1 cellular context compared by ENCODE assay signal in the genomic region with DNA sequence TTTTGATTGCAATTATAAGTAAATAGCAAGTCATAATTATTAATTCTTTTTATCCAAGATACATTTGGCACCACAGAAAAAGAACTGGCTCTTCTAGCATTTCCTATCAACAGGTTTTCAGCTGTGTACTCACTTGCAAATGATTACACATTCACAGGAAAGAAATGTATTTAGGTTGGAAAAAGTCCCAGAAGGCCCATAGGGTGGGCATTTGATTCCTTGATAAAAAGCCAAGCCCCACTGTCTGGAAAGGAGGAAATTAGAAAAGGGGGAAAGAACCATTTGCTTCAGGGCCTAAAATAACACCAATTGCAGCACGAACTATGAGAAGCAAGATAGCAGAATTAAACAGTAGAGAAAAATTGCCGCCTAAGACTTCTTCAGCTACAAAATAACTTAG.
TF ChIP-seq lines count a peak whose summit lies in the region.

No MANE protein-coding gene starts in this region.

TF ChIP-seq in HepG2, 621 proteins besides CTCF, POLR2A, EP300 and RAD21 (continued from another document):
- TF ChIP-seq, protein P1, sequence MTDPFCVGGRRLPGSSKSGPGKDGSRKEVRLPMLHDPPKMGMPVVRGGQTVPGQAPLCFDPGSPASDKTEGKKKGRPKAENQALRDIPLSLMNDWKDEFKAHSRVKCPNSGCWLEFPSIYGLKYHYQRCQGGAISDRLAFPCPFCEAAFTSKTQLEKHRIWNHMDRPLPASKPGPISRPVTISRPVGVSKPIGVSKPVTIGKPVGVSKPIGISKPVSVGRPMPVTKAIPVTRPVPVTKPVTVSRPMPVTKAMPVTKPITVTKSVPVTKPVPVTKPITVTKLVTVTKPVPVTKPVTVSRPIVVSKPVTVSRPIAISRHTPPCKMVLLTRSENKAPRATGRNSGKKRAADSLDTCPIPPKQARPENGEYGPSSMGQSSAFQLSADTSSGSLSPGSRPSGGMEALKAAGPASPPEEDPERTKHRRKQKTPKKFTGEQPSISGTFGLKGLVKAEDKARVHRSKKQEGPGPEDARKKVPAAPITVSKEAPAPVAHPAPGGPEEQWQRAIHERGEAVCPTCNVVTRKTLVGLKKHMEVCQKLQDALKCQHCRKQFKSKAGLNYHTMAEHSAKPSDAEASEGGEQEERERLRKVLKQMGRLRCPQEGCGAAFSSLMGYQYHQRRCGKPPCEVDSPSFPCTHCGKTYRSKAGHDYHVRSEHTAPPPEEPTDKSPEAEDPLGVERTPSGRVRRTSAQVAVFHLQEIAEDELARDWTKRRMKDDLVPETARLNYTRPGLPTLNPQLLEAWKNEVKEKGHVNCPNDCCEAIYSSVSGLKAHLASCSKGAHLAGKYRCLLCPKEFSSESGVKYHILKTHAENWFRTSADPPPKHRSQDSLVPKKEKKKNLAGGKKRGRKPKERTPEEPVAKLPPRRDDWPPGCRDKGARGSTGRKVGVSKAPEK (CRISPR knock-in tag; IDR thresholded peaks at IDR 0.05; ENCODE audit: borderline replicate concordance), result no peak
- TF ChIP-seq ARHGAP35 (CRISPR knock-in tag; IDR thresholded peaks at IDR 0.05; ENCODE audit: borderline replicate concordance) (no peak), NFE2L2 (IDR thresholded peaks at IDR 0.05; ENCODE audit: low read length) (no peak), ZNF670 (CRISPR knock-in tag; IDR thresholded peaks at IDR 0.05; ENCODE audit: borderline replicate concordance) (no peak), NFIB (CRISPR knock-in tag; IDR thresholded peaks at IDR 0.05; ENCODE audit: borderline replicate concordance) (no peak), SMYD3 (CRISPR knock-in tag; IDR thresholded peaks at IDR 0.05) (no peak), SALL2 (CRISPR knock-in tag; IDR thresholded peaks at IDR 0.05) (no peak)
- TF ChIP-seq, protein P2, sequence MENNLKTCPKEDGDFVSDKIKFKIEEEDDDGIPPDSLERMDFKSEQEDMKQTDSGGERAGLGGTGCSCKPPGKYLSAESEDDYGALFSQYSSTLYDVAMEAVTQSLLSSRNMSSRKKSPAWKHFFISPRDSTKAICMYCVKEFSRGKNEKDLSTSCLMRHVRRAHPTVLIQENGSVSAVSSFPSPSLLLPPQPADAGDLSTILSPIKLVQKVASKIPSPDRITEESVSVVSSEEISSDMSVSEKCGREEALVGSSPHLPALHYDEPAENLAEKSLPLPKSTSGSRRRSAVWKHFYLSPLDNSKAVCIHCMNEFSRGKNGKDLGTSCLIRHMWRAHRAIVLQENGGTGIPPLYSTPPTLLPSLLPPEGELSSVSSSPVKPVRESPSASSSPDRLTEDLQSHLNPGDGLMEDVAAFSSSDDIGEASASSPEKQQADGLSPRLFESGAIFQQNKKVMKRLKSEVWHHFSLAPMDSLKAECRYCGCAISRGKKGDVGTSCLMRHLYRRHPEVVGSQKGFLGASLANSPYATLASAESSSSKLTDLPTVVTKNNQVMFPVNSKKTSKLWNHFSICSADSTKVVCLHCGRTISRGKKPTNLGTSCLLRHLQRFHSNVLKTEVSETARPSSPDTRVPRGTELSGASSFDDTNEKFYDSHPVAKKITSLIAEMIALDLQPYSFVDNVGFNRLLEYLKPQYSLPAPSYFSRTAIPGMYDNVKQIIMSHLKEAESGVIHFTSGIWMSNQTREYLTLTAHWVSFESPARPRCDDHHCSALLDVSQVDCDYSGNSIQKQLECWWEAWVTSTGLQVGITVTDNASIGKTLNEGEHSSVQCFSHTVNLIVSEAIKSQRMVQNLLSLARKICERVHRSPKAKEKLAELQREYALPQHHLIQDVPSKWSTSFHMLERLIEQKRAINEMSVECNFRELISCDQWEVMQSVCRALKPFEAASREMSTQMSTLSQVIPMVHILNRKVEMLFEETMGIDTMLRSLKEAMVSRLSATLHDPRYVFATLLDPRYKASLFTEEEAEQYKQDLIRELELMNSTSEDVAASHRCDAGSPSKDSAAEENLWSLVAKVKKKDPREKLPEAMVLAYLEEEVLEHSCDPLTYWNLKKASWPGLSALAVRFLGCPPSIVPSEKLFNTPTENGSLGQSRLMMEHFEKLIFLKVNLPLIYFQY (CRISPR knock-in tag; IDR thresholded peaks at IDR 0.05; ENCODE audit: borderline replicate concordance), result no peak
